In the genomic region with DNA sequence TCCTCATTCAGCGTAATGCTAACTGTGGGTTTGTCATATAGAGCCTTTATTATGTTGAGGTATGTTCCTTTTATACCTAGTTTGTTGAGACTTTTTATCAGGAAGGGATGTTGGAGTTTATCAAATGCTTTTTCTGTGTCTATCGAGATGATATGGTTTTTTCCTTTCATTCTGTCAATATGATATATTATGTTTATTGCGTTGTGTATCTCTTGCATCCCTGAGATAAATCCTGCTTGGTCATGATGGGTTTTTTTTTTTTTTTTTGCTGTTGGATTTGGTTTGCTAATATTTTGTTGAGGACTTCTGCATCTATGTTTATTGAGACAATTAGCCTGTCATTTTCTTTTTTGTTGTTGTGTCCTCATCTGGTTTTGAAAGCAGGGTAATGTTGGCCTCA, we compare ENCODE assay signal across 1 cellular context.
TF ChIP-seq lines count a peak whose summit lies in the region.

No MANE protein-coding gene starts in this region.

TF ChIP-seq in GM23338, 12 proteins besides CTCF, POLR2A, EP300 and RAD21 (continued from another document):
- TF ChIP-seq, protein P1, sequence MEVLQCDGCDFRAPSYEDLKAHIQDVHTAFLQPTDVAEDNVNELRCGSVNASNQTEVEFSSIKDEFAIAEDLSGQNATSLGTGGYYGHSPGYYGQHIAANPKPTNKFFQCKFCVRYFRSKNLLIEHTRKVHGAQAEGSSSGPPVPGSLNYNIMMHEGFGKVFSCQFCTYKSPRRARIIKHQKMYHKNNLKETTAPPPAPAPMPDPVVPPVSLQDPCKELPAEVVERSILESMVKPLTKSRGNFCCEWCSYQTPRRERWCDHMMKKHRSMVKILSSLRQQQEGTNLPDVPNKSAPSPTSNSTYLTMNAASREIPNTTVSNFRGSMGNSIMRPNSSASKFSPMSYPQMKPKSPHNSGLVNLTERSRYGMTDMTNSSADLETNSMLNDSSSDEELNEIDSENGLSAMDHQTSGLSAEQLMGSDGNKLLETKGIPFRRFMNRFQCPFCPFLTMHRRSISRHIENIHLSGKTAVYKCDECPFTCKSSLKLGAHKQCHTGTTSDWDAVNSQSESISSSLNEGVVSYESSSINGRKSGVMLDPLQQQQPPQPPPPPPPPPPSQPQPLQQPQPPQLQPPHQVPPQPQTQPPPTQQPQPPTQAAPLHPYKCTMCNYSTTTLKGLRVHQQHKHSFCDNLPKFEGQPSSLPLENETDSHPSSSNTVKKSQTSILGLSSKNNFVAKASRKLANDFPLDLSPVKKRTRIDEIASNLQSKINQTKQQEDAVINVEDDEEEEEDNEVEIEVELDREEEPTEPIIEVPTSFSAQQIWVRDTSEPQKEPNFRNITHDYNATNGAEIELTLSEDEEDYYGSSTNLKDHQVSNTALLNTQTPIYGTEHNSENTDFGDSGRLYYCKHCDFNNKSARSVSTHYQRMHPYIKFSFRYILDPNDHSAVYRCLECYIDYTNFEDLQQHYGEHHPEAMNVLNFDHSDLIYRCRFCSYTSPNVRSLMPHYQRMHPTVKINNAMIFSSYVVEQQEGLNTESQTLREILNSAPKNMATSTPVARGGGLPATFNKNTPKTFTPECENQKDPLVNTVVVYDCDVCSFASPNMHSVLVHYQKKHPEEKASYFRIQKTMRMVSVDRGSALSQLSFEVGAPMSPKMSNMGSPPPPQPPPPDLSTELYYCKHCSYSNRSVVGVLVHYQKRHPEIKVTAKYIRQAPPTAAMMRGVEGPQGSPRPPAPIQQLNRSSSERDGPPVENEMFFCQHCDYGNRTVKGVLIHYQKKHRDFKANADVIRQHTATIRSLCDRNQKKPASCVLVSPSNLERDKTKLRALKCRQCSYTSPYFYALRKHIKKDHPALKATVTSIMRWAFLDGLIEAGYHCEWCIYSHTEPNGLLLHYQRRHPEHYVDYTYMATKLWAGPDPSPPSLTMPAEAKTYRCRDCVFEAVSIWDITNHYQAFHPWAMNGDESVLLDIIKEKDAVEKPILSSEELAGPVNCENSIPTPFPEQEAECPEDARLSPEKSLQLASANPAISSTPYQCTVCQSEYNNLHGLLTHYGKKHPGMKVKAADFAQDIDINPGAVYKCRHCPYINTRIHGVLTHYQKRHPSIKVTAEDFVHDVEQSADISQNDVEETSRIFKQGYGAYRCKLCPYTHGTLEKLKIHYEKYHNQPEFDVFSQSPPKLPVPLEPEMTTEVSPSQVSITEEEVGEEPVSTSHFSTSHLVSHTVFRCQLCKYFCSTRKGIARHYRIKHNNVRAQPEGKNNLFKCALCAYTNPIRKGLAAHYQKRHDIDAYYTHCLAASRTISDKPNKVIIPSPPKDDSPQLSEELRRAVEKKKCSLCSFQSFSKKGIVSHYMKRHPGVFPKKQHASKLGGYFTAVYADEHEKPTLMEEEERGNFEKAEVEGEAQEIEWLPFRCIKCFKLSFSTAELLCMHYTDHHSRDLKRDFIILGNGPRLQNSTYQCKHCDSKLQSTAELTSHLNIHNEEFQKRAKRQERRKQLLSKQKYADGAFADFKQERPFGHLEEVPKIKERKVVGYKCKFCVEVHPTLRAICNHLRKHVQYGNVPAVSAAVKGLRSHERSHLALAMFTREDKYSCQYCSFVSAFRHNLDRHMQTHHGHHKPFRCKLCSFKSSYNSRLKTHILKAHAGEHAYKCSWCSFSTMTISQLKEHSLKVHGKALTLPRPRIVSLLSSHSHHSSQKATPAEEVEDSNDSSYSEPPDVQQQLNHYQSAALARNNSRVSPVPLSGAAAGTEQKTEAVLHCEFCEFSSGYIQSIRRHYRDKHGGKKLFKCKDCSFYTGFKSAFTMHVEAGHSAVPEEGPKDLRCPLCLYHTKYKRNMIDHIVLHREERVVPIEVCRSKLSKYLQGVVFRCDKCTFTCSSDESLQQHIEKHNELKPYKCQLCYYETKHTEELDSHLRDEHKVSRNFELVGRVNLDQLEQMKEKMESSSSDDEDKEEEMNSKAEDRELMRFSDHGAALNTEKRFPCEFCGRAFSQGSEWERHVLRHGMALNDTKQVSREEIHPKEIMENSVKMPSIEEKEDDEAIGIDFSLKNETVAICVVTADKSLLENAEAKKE (CRISPR knock-in tag; IDR thresholded peaks at IDR 0.05), result no peak
- TF ChIP-seq ZNF331 (CRISPR knock-in tag; IDR thresholded peaks at IDR 0.05; ENCODE audit: low read depth) (no peak), CREB1 (CRISPR knock-in tag; IDR thresholded peaks at IDR 0.05; ENCODE audit: low read depth) (no peak), POLR2AphosphoS5 (IDR thresholded peaks at IDR 0.05; ENCODE audit: low read depth) (no peak), ZNF114 (CRISPR knock-in tag; IDR thresholded peaks at IDR 0.05) (no peak), EZH2phosphoT487 (IDR thresholded peaks at IDR 0.05; ENCODE audit: unreplicated experiment) (no peak)
- TF ChIP-seq, protein P2, sequence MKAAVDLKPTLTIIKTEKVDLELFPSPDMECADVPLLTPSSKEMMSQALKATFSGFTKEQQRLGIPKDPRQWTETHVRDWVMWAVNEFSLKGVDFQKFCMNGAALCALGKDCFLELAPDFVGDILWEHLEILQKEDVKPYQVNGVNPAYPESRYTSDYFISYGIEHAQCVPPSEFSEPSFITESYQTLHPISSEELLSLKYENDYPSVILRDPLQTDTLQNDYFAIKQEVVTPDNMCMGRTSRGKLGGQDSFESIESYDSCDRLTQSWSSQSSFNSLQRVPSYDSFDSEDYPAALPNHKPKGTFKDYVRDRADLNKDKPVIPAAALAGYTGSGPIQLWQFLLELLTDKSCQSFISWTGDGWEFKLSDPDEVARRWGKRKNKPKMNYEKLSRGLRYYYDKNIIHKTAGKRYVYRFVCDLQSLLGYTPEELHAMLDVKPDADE (IDR thresholded peaks at IDR 0.05), result no peak
- TF ChIP-seq, protein P3, sequence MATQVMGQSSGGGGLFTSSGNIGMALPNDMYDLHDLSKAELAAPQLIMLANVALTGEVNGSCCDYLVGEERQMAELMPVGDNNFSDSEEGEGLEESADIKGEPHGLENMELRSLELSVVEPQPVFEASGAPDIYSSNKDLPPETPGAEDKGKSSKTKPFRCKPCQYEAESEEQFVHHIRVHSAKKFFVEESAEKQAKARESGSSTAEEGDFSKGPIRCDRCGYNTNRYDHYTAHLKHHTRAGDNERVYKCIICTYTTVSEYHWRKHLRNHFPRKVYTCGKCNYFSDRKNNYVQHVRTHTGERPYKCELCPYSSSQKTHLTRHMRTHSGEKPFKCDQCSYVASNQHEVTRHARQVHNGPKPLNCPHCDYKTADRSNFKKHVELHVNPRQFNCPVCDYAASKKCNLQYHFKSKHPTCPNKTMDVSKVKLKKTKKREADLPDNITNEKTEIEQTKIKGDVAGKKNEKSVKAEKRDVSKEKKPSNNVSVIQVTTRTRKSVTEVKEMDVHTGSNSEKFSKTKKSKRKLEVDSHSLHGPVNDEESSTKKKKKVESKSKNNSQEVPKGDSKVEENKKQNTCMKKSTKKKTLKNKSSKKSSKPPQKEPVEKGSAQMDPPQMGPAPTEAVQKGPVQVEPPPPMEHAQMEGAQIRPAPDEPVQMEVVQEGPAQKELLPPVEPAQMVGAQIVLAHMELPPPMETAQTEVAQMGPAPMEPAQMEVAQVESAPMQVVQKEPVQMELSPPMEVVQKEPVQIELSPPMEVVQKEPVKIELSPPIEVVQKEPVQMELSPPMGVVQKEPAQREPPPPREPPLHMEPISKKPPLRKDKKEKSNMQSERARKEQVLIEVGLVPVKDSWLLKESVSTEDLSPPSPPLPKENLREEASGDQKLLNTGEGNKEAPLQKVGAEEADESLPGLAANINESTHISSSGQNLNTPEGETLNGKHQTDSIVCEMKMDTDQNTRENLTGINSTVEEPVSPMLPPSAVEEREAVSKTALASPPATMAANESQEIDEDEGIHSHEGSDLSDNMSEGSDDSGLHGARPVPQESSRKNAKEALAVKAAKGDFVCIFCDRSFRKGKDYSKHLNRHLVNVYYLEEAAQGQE (IDR thresholded peaks at IDR 0.05; ENCODE audit: unreplicated experiment), result no peak
